26 cellular contexts compared by ENCODE assay signal in the genomic region with DNA sequence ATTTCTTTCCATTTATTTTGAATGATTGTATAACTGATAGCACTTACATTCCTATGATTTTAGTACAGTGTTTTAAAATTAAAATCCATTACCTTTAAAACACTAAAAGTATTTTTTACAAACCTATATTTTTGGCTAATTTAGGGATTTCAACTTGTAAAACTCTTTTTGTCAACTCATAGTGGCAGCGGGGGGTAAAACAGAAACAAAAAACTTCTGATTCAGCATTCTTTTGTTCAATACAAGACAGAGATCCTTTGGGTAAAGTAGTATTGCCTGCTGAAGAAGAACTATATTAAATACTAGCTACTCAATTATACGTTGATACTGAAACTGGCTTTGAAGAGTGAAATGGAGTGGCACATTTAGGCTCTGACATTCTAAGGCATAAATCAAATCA.
"Had no signal": no experiment of that assay in that cellular context is flagged by ENCODE, and none has a peak within 500 bp of the region (broad histone marks: within the 10 kb centered on the region; RNA-seq: fewer than 3 reads in every experiment).

No MANE protein-coding gene starts in this region.

- ATAC-seq: activated CD8-positive, alpha-beta T cell treated with anti-CD3 and anti-CD28 coated beads, Interleukin-2, amount 10 ng/mL, durations not matched to agents 7 days and 5 days had no signal

- H3K4me3 ChIP-seq: ascending aorta, cardiac muscle cell had no signal

- H3K9me3 Mint-ChIP-seq: activated CD4-positive, alpha-beta T cell treated with anti-CD3 and anti-CD28 coated beads, Interleukin-2, amount 10 ng/mL, durations not matched to agents 24 days and 14 days; activated naive CD4-positive, alpha-beta T cell treated with anti-CD3 and anti-CD28 coated beads, Interleukin-2, amount 50 U/mL, for 24 hours; activated naive CD8-positive, alpha-beta T cell treated with anti-CD3 and anti-CD28 coated beads, Interleukin-2, amount 10 ng/mL, durations not matched to agents 7 days and 5 days; activated T-cell treated with anti-CD3 and anti-CD28 coated beads, Interleukin-2, amount 50 U/mL, for 24 hours; T-helper 1 cell treated with Interleukin-12 subunit alpha and Interleukin-12 subunit beta and Interleukin-4 antibody, amounts not matched to agents 30 μg/mL and 1 μg/mL, for 36 hours; T-helper 2 cell treated with Interferon-gamma antibody and Interleukin-4, amounts not matched to agents 5 μg/mL and 100 μg/mL, for 36 hours had no signal

- H3K4me3 Mint-ChIP-seq: activated CD4-positive, alpha-beta T cell treated with anti-CD3 and anti-CD28 coated beads, Interleukin-2, amount 10 ng/mL, durations not matched to agents 24 days and 14 days; activated CD8-positive, alpha-beta T cell treated with anti-CD3 and anti-CD28 coated beads, Interleukin-2, amount 10 ng/mL, durations not matched to agents 7 days and 5 days; activated naive CD4-positive, alpha-beta T cell treated with anti-CD3 and anti-CD28 coated beads, Interleukin-2, amount 50 U/mL, for 24 hours; activated naive CD8-positive, alpha-beta T cell treated with anti-CD3 and anti-CD28 coated beads, Interleukin-2, amount 10 ng/mL, durations not matched to agents 7 days and 5 days; activated T-cell treated with anti-CD3 and anti-CD28 coated beads, Interleukin-2, amount 50 U/mL, for 24 hours; central memory CD8-positive, alpha-beta T cell; T-helper 1 cell treated with Interleukin-12 subunit alpha and Interleukin-12 subunit beta and Interleukin-4 antibody, amounts not matched to agents 30 μg/mL and 1 μg/mL, for 36 hours; T-helper 2 cell treated with Interferon-gamma antibody and Interleukin-4, amounts not matched to agents 5 μg/mL and 100 μg/mL, for 36 hours had no signal

- H3K4me1 Mint-ChIP-seq: activated CD4-positive, alpha-beta T cell treated with anti-CD3 and anti-CD28 coated beads, Interleukin-2, amount 10 ng/mL, durations not matched to agents 24 days and 14 days; activated naive CD4-positive, alpha-beta T cell treated with anti-CD3 and anti-CD28 coated beads, Interleukin-2, amount 50 U/mL, for 24 hours; activated naive CD8-positive, alpha-beta T cell treated with anti-CD3 and anti-CD28 coated beads, Interleukin-2, amount 10 ng/mL, durations not matched to agents 7 days and 5 days; central memory CD8-positive, alpha-beta T cell had no signal

- H3K4me1 ChIP-seq: ascending aorta had no signal

- H3K27ac Mint-ChIP-seq: activated CD4-positive, alpha-beta T cell treated with anti-CD3 and anti-CD28 coated beads, Interleukin-2, amount 10 ng/mL, durations not matched to agents 24 days and 14 days; activated CD8-positive, alpha-beta T cell treated with anti-CD3 and anti-CD28 coated beads, Interleukin-2, amount 10 ng/mL, durations not matched to agents 7 days and 5 days; activated naive CD4-positive, alpha-beta T cell treated with anti-CD3 and anti-CD28 coated beads, Interleukin-2, amount 50 U/mL, for 24 hours; activated naive CD8-positive, alpha-beta T cell treated with anti-CD3 and anti-CD28 coated beads, Interleukin-2, amount 10 ng/mL, durations not matched to agents 7 days and 5 days; activated T-cell treated with anti-CD3 and anti-CD28 coated beads, Interleukin-2, amount 50 U/mL, for 24 hours; activated T-helper 2 cell treated with anti-CD3 and anti-CD28 coated beads, Interferon-gamma antibody, Interleukin-2, Interleukin-4, amounts not matched to agents 10 μg/mL and 5 μg/mL and 100 μg/mL, durations not matched to agents 14 hours and 24 hours and 36 hours; T-helper 1 cell treated with Interleukin-12 subunit alpha and Interleukin-12 subunit beta and Interleukin-4 antibody, amounts not matched to agents 30 μg/mL and 1 μg/mL, for 36 hours; T-helper 2 cell treated with Interferon-gamma antibody and Interleukin-4, amounts not matched to agents 5 μg/mL and 100 μg/mL, for 36 hours had no signal

- H3K36me3 Mint-ChIP-seq: activated naive CD4-positive, alpha-beta T cell treated with anti-CD3 and anti-CD28 coated beads, Interleukin-2, amount 50 U/mL, for 24 hours; activated naive CD8-positive, alpha-beta T cell treated with anti-CD3 and anti-CD28 coated beads, Interleukin-2, amount 10 ng/mL, durations not matched to agents 7 days and 5 days had no signal

- H3K27me3 Mint-ChIP-seq: activated CD4-positive, alpha-beta T cell treated with anti-CD3 and anti-CD28 coated beads, Interleukin-2, amount 10 ng/mL, durations not matched to agents 24 days and 14 days; activated naive CD4-positive, alpha-beta T cell treated with anti-CD3 and anti-CD28 coated beads, Interleukin-2, amount 50 U/mL, for 24 hours; activated naive CD8-positive, alpha-beta T cell treated with anti-CD3 and anti-CD28 coated beads, Interleukin-2, amount 10 ng/mL, durations not matched to agents 7 days and 5 days; activated T-cell treated with anti-CD3 and anti-CD28 coated beads, Interleukin-2, amount 50 U/mL, for 24 hours; central memory CD8-positive, alpha-beta T cell had no signal

- H3K27me3 ChIP-seq: ascending aorta, cardiac muscle cell had no signal

- FAIRE-seq: TTC549 had no signal

- H3K36me3 ChIP-seq: ascending aorta, cardiac muscle cell had no signal

- H3K9me3 ChIP-seq: ascending aorta had no signal

- H3K27ac ChIP-seq: ascending aorta, cardiac muscle cell had no signal

- DNase-seq: activated CD4-positive, alpha-beta T cell treated with anti-CD3 and anti-CD28 coated beads, Interleukin-2, amount 10 ng/mL, durations not matched to agents 24 days and 14 days; activated CD4-positive, alpha-beta T cell treated with anti-CD3 and anti-CD28 coated beads, Interleukin-2, amount 50 U/mL, for 48 hours; activated CD8-positive, alpha-beta T cell treated with anti-CD3 and anti-CD28 coated beads, Interleukin-2, amount 10 ng/mL, durations not matched to agents 7 days and 5 days; activated gamma-delta T cell; activated naive CD4-positive, alpha-beta T cell treated with Interleukin-2 at 50 U/mL for 16 hours; activated naive CD8-positive, alpha-beta T cell treated with anti-CD3 and anti-CD28 coated beads, Interleukin-2, amount 10 ng/mL, durations not matched to agents 7 days and 5 days; activated T-cell treated with anti-CD3 and anti-CD28 coated beads, Interleukin-2, amount 50 U/mL, for 24 hours; amygdala; Karpas-422; NCI-H1048; NCI-H1105 treated with DMSO at 0.1 percent for 48 hours; NCI-H1436; NCI-H1694 treated with DMSO at 0.1 percent for 48 hours; NCI-H2029; NCI-H510A; NCI-H526; NK-92 treated with Interleukin-12 subunit alpha and Interleukin-12 subunit beta, amount 100 ng/mL, for 24 hours; Right ventricle myocardium superior had no signal
